Comparison of ENCODE assay signal across 17 cellular contexts in the genomic region with DNA sequence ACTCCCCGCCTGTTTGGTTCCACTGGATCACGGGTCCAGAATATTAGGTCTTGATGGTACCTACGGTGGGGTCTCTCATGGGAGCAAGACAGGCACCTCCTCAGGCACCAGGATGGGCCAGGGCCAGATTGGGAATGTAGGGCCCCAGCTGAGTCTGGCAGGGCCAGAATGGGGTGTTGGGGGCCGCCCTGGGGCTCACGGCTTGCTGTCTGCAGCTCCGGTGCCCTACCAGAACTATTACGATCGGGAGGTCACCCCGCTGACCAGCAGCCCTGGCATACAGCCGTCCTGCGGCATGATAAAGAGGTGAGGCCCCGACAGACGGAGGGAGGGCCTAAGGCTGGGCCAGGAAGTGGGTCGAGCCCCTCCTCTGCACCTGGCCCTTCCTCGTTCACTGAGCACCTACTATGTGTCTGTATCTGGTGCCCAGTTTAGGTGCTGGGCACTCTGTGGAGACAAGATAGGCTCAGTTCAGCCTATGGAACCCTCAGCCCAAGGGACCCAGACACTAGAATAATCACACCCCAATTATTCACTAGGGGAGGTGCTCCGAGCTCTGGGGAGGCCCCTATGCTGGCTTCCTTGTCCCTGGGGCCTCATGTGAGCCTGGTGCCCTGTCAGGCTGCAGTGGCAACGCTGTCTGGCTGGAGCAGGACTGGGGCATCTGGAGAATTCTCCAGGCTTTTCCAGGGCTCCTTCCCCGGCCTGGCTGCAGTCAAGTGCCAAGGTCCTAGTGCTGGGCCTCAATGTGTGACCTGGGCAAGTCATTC. TPM values are rescaled to one million over a fixed set of nuclear protein-coding genes. Genes with fewer than 3 reads are reported as not detected.
DNase-seq lines count a peak whose midpoint lies in the region; ATAC-seq, FAIRE-seq and TF ChIP-seq lines count a peak whose summit lies in the region.
"Had no signal": no experiment of that assay in that cellular context is flagged by ENCODE, and none has a peak within 500 bp of the region (broad histone marks: within the 10 kb centered on the region; RNA-seq: fewer than 3 reads in every experiment).

No MANE protein-coding gene starts in this region.

- no peaks in the 10 kb centered on the region for H3K9me3 Mint-ChIP-seq in activated T-helper 1 cell treated with anti-CD3 and anti-CD28 coated beads, Interleukin-12 subunit alpha, Interleukin-12 subunit beta, Interleukin-2, Interleukin-4 antibody, amounts not matched to agents 30 ng/mL and 10 ng/mL and 1 ng/mL, durations not matched to agents 14 hours and 24 hours and 36 hours

- H3K4me3 Mint-ChIP-seq in activated T-helper 1 cell treated with anti-CD3 and anti-CD28 coated beads, Interleukin-12 subunit alpha, Interleukin-12 subunit beta, Interleukin-2, Interleukin-4 antibody, amounts not matched to agents 30 ng/mL and 10 ng/mL and 1 ng/mL, durations not matched to agents 14 hours and 24 hours and 36 hours = no peak overlapping the region
- H3K4me3 Mint-ChIP-seq: activated naive CD8-positive, alpha-beta T cell treated with anti-CD3 and anti-CD28 coated beads, Interleukin-2, amount 50 U/mL, for 24 hours had no signal

- H3K4me1 ChIP-seq in neutrophil (ENCODE audit: control insufficient read depth in 1 of 2, insufficient read depth in 1 of 2, low read depth in 1 of 2, low read length in 1 of 2) = no peaks in the 10 kb centered on the region
- H3K4me1 ChIP-seq: BE2C had no signal

- H3K27ac Mint-ChIP-seq in activated T-helper 1 cell treated with anti-CD3 and anti-CD28 coated beads, Interleukin-12 subunit alpha, Interleukin-12 subunit beta, Interleukin-2, Interleukin-4 antibody, amounts not matched to agents 30 ng/mL and 10 ng/mL and 1 ng/mL, durations not matched to agents 14 hours and 24 hours and 36 hours = no peak overlapping the region

- ATAC-seq in HG03457 (IDR thresholded peaks at IDR 0.05; ENCODE audit: unreplicated experiment) = no peak
- ATAC-seq in GM19035 (IDR thresholded peaks at IDR 0.05; ENCODE audit: unreplicated experiment) = no peak
- ATAC-seq: activated naive CD8-positive, alpha-beta T cell treated with anti-CD3 and anti-CD28 coated beads, Interleukin-2, amount 50 U/mL, for 24 hours had no signal

- H3K36me3 ChIP-seq in neutrophil = peaks cover 100% of the 10 kb centered on the region
- H3K36me3 ChIP-seq: vagina had no signal

- DNase-seq in 8988T = peak; percentile 8
- DNase-seq in GM12891 (ENCODE audit: insufficient read length, low spot score) = peak; percentile 17
- peak in 7 of 10 donors; percentile 1 to 44 (median 18) for DNase-seq in dorsolateral prefrontal cortex
- DNase-seq in NCI-H1105 (lab: John Stamatoyannopoulos, UW) = no peak
- DNase-seq in activated T-helper 1 cell treated with anti-CD3 and anti-CD28 coated beads, Interleukin-12 subunit alpha, Interleukin-12 subunit beta, Interleukin-2, Interleukin-4 antibody, amounts not matched to agents 30 ng/mL and 10 ng/mL and 1 ng/mL, durations not matched to agents 14 hours and 24 hours and 36 hours (ENCODE audit: low spot score) = no peak
- DNase-seq: activated naive CD8-positive, alpha-beta T cell treated with anti-CD3 and anti-CD28 coated beads, Interleukin-2, amount 50 U/mL, for 24 hours; mammary epithelial cell; NCI-H2107; NCI-H82; SHP77 treated with DMSO at 0.1 percent for 48 hours had no signal

- peak overlapping the region in 2 of 59 donors; percentile 10 to 51 for H3K27ac ChIP-seq in dorsolateral prefrontal cortex
- H3K27ac ChIP-seq in neutrophil = peak overlapping the region; percentile 69
- H3K27ac ChIP-seq: vagina had no signal

- TF ChIP-seq POLR2A in GM12891 (IDR thresholded peaks at IDR 0.05; ENCODE audit: low read depth, low read length) = no peak

- peaks cover 53% of the 10 kb centered on the region for H3K36me3 Mint-ChIP-seq in activated T-helper 1 cell treated with anti-CD3 and anti-CD28 coated beads, Interleukin-12 subunit alpha, Interleukin-12 subunit beta, Interleukin-2, Interleukin-4 antibody, amounts not matched to agents 30 ng/mL and 10 ng/mL and 1 ng/mL, durations not matched to agents 14 hours and 24 hours and 36 hours (ENCODE audit: low read depth)

- TF ChIP-seq CTCF in dorsolateral prefrontal cortex (IDR thresholded peaks at IDR 0.05 in 54 of 56, conservative IDR thresholded peaks at IDR 0.05 in 2 of 56; ENCODE audit: low read depth in 1 of 56, partially characterized antibody in 56 of 56) (no peak), neutrophil (IDR thresholded peaks at IDR 0.05) (no peak)

- H3K4me3 ChIP-seq in dorsolateral prefrontal cortex = no peak overlapping the region
- H3K4me3 ChIP-seq in neutrophil (ENCODE audit: low read depth in 1 of 2, low read length in 1 of 2) = no peak overlapping the region
- H3K4me3 ChIP-seq: vagina had no signal

- H3K4me1 Mint-ChIP-seq in activated T-helper 1 cell treated with anti-CD3 and anti-CD28 coated beads, Interleukin-12 subunit alpha, Interleukin-12 subunit beta, Interleukin-2, Interleukin-4 antibody, amounts not matched to agents 30 ng/mL and 10 ng/mL and 1 ng/mL, durations not matched to agents 14 hours and 24 hours and 36 hours (ENCODE audit: low read depth) = no peaks in the 10 kb centered on the region

- intact Hi-C loops in dorsolateral prefrontal cortex (cut with DNase I) = no loop called here
- intact Hi-C loops in activated T-helper 1 cell treated with anti-CD3 and anti-CD28 coated beads, Interleukin-12 subunit alpha, Interleukin-12 subunit beta, Interleukin-2, Interleukin-4 antibody, amounts not matched to agents 30 ng/mL and 10 ng/mL and 1 ng/mL, durations not matched to agents 14 hours and 24 hours and 36 hours (cut with micrococcal nuclease) = no loop called here

- H3K27me3 ChIP-seq in dorsolateral prefrontal cortex = no peaks in the 10 kb centered on the region
- no peaks in the 10 kb centered on the region for H3K27me3 ChIP-seq in neutrophil
- H3K27me3 ChIP-seq: BE2C, vagina had no signal

- no peaks in the 10 kb centered on the region for H3K9me3 ChIP-seq in neutrophil
- H3K9me3 ChIP-seq: BE2C, vagina had no signal

- H3K27me3 Mint-ChIP-seq in activated T-helper 1 cell treated with anti-CD3 and anti-CD28 coated beads, Interleukin-12 subunit alpha, Interleukin-12 subunit beta, Interleukin-2, Interleukin-4 antibody, amounts not matched to agents 30 ng/mL and 10 ng/mL and 1 ng/mL, durations not matched to agents 14 hours and 24 hours and 36 hours (ENCODE audit: insufficient read depth) = no peaks in the 10 kb centered on the region

- no peak for FAIRE-seq in GM12891 (lab: Jason Lieb, UNC)
- FAIRE-seq: colon had no signal

TF ChIP-seq in GM12891, 5 proteins besides CTCF, POLR2A, EP300 and RAD21:
- TF ChIP-seq PAX5 (IDR thresholded peaks at IDR 0.05; ENCODE audit: insufficient read depth, low read length, severe bottlenecking) (no peak), TAF1 (IDR thresholded peaks at IDR 0.05; ENCODE audit: low read depth, low read length) (no peak), POLR2AphosphoS5 (IDR thresholded peaks at IDR 0.05; ENCODE audit: low read depth, low read length) (no peak), POU2F2 (IDR thresholded peaks at IDR 0.05; ENCODE audit: low read depth, low read length) (no peak), SPI1 (IDR thresholded peaks at IDR 0.05; ENCODE audit: low read depth, low read length) (no peak)

RNA-seq across cellular contexts. Expression of a gene that starts 37.9 kb away (rescaled TPM):
- 5.2 TPM for polyA plus RNA-seq in GM12891 (2012; ENCODE audit: low read depth, missing spikeins)
- total RNA-seq in dorsolateral prefrontal cortex = 10 to 100 TPM in 5 of 120 experiments, 1 to 10 TPM in 115; 1.7 to 14.5 (median 5.3) TPM
- total RNA-seq in activated T-helper 1 cell treated with anti-CD3 and anti-CD28 coated beads, Interleukin-12 subunit alpha, Interleukin-12 subunit beta, Interleukin-2, Interleukin-4 antibody, amounts not matched to agents 30 ng/mL and 10 ng/mL and 1 ng/mL, durations not matched to agents 14 hours and 24 hours and 36 hours = 218 and 226 TPM in 2 replicates
- total RNA-seq: M059J had no signal

RNA-seq across cellular contexts. Expression of a gene that starts 38.1 kb away (rescaled TPM):
- polyA plus RNA-seq in GM12891 (2012; ENCODE audit: low read depth, missing spikeins) = 34.5 TPM
- 100 to 1,000 TPM; 209 to 348 (median 291) TPM for total RNA-seq in dorsolateral prefrontal cortex
- total RNA-seq in activated T-helper 1 cell treated with anti-CD3 and anti-CD28 coated beads, Interleukin-12 subunit alpha, Interleukin-12 subunit beta, Interleukin-2, Interleukin-4 antibody, amounts not matched to agents 30 ng/mL and 10 ng/mL and 1 ng/mL, durations not matched to agents 14 hours and 24 hours and 36 hours = 41.5 and 41.6 TPM in 2 replicates

Comparison
In these comparisons a context has a peak if more than half of its experiments do, and no peak if none do; other contexts are left out.
1. DNase-seq: peak in 8988T (single experiment), GM12891 (single experiment) and dorsolateral prefrontal cortex (7 of 10); none in NCI-H1105 (single experiment) and activated T-helper 1 cell treated with anti-CD3 and anti-CD28 coated beads, Interleukin-12 subunit alpha, Interleukin-12 subunit beta, Interleukin-2, Interleukin-4 antibody, amounts not matched to agents 30 ng/mL and 10 ng/mL and 1 ng/mL, durations not matched to agents 14 hours and 24 hours and 36 hours (single experiment).
2. RNA of a gene that starts 37.9 kb away (total RNA-seq): 218 to 226 TPM in activated T-helper 1 cell treated with anti-CD3 and anti-CD28 coated beads, Interleukin-12 subunit alpha, Interleukin-12 subunit beta, Interleukin-2, Interleukin-4 antibody, amounts not matched to agents 30 ng/mL and 10 ng/mL and 1 ng/mL, durations not matched to agents 14 hours and 24 hours and 36 hours; 1.7 to 14.5 TPM in dorsolateral prefrontal cortex; every median in the first group is over 10 times any median in the second.